Comparison of ENCODE assay signal across 35 cellular contexts in the genomic region with DNA sequence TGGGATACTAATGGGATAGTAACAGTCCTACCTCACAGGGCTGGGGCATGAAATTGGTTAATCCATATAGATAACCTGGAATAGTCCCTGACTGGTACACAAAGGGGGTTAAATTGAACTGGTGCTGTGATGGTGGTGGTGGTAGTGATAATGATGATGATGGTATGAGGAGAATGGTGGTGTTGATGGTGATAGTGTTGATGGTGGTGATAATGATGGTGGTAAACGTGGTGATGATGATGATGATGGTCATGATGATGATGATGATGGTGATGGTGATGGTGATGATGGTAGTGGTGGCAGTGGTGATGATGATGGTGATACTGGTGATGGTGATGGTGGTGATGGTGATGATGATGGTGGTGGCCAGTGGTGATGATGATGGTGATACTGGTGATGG. TPM values are rescaled to one million over a fixed set of nuclear protein-coding genes. Genes with fewer than 3 reads are reported as not detected.
"Had no signal": no experiment of that assay in that cellular context is flagged by ENCODE, and none has a peak within 500 bp of the region (broad histone marks: within the 10 kb centered on the region; RNA-seq: fewer than 3 reads in every experiment).

No MANE protein-coding gene starts in this region.

- H3K27ac ChIP-seq: brain microvascular endothelial cell, coronary artery, dorsolateral prefrontal cortex, esophagus muscularis mucosa, foreskin keratinocyte, gastroesophageal sphincter, VCaP had no signal

- H3K4me3 ChIP-seq: coronary artery, dorsolateral prefrontal cortex, esophagus muscularis mucosa, gastroesophageal sphincter had no signal

- H3K27me3 Mint-ChIP-seq: activated naive CD8-positive, alpha-beta T cell; central memory CD8-positive, alpha-beta T cell; T-helper 17 cell had no signal

- H3K4me1 Mint-ChIP-seq: activated B cell treated with CpG ODN at 0.5 μM for 24 hours; central memory CD8-positive, alpha-beta T cell; endodermal cell; T-helper 17 cell had no signal

- ATAC-seq: activated CD4-positive, CD25-positive, alpha-beta regulatory T cell treated with anti-CD3 and anti-CD28 coated beads, Interleukin-2, amount 50 U/mL, for 24 hours; activated CD8-positive, alpha-beta T cell treated with anti-CD3 and anti-CD28 coated beads for 36 hours; activated T-cell treated with anti-CD3 and anti-CD28 coated beads, Interleukin-2, amount 50 U/mL, for 4 hours; activated T-helper 17 cell treated with anti-CD3 and anti-CD28 coated beads, Interleukin-2, amount 50 U/mL, for 72 hours; foreskin keratinocyte; gastroesophageal sphincter; T-helper 17 cell had no signal

- H3K9me3 ChIP-seq: esophagus muscularis mucosa, gastroesophageal sphincter had no signal

- DNase-seq: activated B cell treated with CpG ODN at 0.5 μM for 24 hours; activated CD4-positive, alpha-beta T cell treated with anti-CD3 and anti-CD28 coated beads for 48 hours; activated CD4-positive, alpha-beta T cell treated with anti-CD3 and anti-CD28 coated beads, Interleukin-2, amount 50 U/mL, for 1 hour; activated CD4-positive, alpha-beta T cell treated with anti-CD3 and anti-CD28 coated beads, Interleukin-2, amount 50 U/mL, for 48 hours; activated CD8-positive, alpha-beta memory T cell treated with anti-CD3 and anti-CD28 coated beads for 24 hours; activated CD8-positive, alpha-beta T cell treated with anti-CD3 and anti-CD28 coated beads for 36 hours; activated effector memory CD4-positive, alpha-beta T cell treated with Interleukin-2 at 50 U/mL for 16 hours; activated gamma-delta T cell treated with Interleukin-2 at 50 U/mL for 16 hours; activated naive CD4-positive, alpha-beta T cell treated with anti-CD3 and anti-CD28 coated beads, Interleukin-2, amount 50 U/mL, for 16 hours; activated naive CD4-positive, alpha-beta T cell treated with Interleukin-2 at 50 U/mL for 16 hours; activated T-cell treated with anti-CD3 and anti-CD28 coated beads, Interleukin-2, amount 50 U/mL, for 4 hours; amniotic stem cell; anterior cingulate cortex; brain microvascular endothelial cell; dorsolateral prefrontal cortex; effector memory CD4-positive, alpha-beta T cell; endodermal cell; erythroblast; foreskin keratinocyte; head of caudate nucleus; T-helper 1 cell; T-helper 17 cell; T1000 had no signal

- H3K27ac Mint-ChIP-seq: activated B cell treated with CpG ODN at 0.5 μM for 24 hours; activated CD8-positive, alpha-beta T cell treated with anti-CD3 and anti-CD28 coated beads for 36 hours; activated naive CD8-positive, alpha-beta T cell; activated T-helper 17 cell treated with anti-CD3 and anti-CD28 coated beads, Interleukin-2, amount 50 U/mL, for 72 hours; dendritic cell treated with granulocyte-macrophage colony-stimulating factor and Interleukin-4, amounts not matched to agents 40 ng/mL and 50 ng/mL, for 4 days; endodermal cell; T-helper 17 cell; T-helper 2 cell treated with Interferon-gamma antibody and Interleukin-4, amounts not matched to agents 5 μg/mL and 100 μg/mL, for 36 hours had no signal

- FAIRE-seq: astrocyte had no signal

- H3K4me3 Mint-ChIP-seq: activated B cell treated with CpG ODN at 0.5 μM for 24 hours; activated CD8-positive, alpha-beta T cell treated with anti-CD3 and anti-CD28 coated beads for 36 hours; activated naive CD8-positive, alpha-beta T cell; activated T-cell treated with anti-CD3 and anti-CD28 coated beads, Interleukin-2, amount 50 U/mL, for 4 hours; activated T-helper 17 cell treated with anti-CD3 and anti-CD28 coated beads, Interleukin-2, amount 50 U/mL, for 72 hours; central memory CD8-positive, alpha-beta T cell; dendritic cell treated with granulocyte-macrophage colony-stimulating factor and Interleukin-4, amounts not matched to agents 40 ng/mL and 50 ng/mL, for 4 days; endodermal cell; T-helper 17 cell; T-helper 2 cell treated with Interferon-gamma antibody and Interleukin-4, amounts not matched to agents 5 μg/mL and 100 μg/mL, for 36 hours had no signal

- H3K36me3 ChIP-seq: brain microvascular endothelial cell, esophagus muscularis mucosa, gastroesophageal sphincter had no signal

- H3K4me1 ChIP-seq: esophagus muscularis mucosa, foreskin keratinocyte, gastroesophageal sphincter had no signal

- H3K9me3 Mint-ChIP-seq: dendritic cell treated with granulocyte-macrophage colony-stimulating factor and Interleukin-4, amounts not matched to agents 40 ng/mL and 50 ng/mL, for 4 days; endodermal cell had no signal

RNA-seq across cellular contexts. Expression of a gene that starts 38.7 kb away (rescaled TPM):
- total RNA-seq: astrocyte, foreskin keratinocyte, glomerular endothelial cell had no signal
- polyA plus RNA-seq: foreskin keratinocyte had no signal
